In the genomic region with DNA sequence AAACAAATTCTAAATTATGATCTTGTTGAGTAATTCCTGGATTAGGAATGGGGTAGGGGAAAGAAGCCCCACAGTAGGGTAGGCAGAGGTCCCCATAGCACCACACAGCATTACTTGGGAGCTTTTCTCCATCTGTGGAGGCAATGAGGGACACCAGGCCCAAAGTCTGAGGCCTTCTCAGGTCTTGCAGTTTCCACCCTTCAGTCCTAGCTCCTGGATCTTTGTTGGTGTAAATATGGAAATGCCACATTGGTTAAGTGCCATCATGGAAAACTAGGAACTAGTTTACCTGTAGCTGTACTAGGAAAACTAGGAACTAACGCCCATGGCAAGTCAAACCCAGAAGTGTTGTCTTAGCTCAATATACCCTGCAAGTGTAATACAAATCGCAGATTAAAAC, we compare ENCODE assay signal across 2 cellular contexts.
TF ChIP-seq lines count a peak whose summit lies in the region.

No MANE protein-coding gene starts in this region.

TF ChIP-seq in HepG2, 621 proteins besides CTCF, POLR2A, EP300 and RAD21:
- TF ChIP-seq ZBTB3 (CRISPR knock-in tag; IDR thresholded peaks at IDR 0.05; ENCODE audit: borderline replicate concordance, low read depth), result no peak
- TF ChIP-seq RBM22 (optimal IDR thresholded peaks at IDR 0.05; ENCODE audit: low read length), result peak; percentile 94
- TF ChIP-seq, protein P1, sequence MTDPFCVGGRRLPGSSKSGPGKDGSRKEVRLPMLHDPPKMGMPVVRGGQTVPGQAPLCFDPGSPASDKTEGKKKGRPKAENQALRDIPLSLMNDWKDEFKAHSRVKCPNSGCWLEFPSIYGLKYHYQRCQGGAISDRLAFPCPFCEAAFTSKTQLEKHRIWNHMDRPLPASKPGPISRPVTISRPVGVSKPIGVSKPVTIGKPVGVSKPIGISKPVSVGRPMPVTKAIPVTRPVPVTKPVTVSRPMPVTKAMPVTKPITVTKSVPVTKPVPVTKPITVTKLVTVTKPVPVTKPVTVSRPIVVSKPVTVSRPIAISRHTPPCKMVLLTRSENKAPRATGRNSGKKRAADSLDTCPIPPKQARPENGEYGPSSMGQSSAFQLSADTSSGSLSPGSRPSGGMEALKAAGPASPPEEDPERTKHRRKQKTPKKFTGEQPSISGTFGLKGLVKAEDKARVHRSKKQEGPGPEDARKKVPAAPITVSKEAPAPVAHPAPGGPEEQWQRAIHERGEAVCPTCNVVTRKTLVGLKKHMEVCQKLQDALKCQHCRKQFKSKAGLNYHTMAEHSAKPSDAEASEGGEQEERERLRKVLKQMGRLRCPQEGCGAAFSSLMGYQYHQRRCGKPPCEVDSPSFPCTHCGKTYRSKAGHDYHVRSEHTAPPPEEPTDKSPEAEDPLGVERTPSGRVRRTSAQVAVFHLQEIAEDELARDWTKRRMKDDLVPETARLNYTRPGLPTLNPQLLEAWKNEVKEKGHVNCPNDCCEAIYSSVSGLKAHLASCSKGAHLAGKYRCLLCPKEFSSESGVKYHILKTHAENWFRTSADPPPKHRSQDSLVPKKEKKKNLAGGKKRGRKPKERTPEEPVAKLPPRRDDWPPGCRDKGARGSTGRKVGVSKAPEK (CRISPR knock-in tag; IDR thresholded peaks at IDR 0.05; ENCODE audit: borderline replicate concordance), result 0 out of 2 replicates have a peak, but pooled peaks have one; percentile 23

TF ChIP-seq in K562, 482 proteins besides CTCF, POLR2A, EP300 and RAD21:
- TF ChIP-seq EP400 (IDR thresholded peaks at IDR 0.05) (no peak), HMGN3 (IDR thresholded peaks at IDR 0.05; ENCODE audit: borderline replicate concordance, extremely low read depth, insufficient read length, low read depth, low read length) (no peak), ZNF197 (CRISPR knock-in tag; IDR thresholded peaks at IDR 0.05; ENCODE audit: low read depth) (no peak), HNRNPLL (IDR thresholded peaks at IDR 0.05; ENCODE audit: low read depth, low read length, poor library complexity, severe bottlenecking) (no peak), ZNF561 (CRISPR knock-in tag; conservative IDR thresholded peaks at IDR 0.05) (no peak), ASH1L (IDR thresholded peaks at IDR 0.05; ENCODE audit: borderline replicate concordance, low read depth, partially characterized antibody) (no peak), ZNF212 (CRISPR knock-in tag; IDR thresholded peaks at IDR 0.05) (no peak)
- TF ChIP-seq, protein P2, sequence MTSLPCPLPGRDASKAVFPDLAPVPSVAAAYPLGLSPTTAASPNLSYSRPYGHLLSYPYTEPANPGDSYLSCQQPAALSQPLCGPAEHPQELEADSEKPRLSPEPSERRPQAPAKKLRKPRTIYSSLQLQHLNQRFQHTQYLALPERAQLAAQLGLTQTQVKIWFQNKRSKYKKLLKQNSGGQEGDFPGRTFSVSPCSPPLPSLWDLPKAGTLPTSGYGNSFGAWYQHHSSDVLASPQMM (CRISPR knock-in tag; IDR thresholded peaks at IDR 0.05), result no peak
